9 cellular contexts compared by ENCODE assay signal in genomic region chr13:19601749-19602725, GRCh38. TPM values are rescaled to one million over a fixed set of nuclear protein-coding genes. Genes with fewer than 3 reads are reported as not detected.
DNase-seq lines count a peak whose midpoint lies in the region; ATAC-seq and TF ChIP-seq lines count a peak whose summit lies in the region.
"Had no signal": no experiment of that assay in that cellular context is flagged by ENCODE, and none has a peak within 500 bp of the region (broad histone marks: within the 10 kb centered on the region; RNA-seq: fewer than 3 reads in every experiment).

No MANE protein-coding gene starts in this region.

- H3K27me3 Mint-ChIP-seq in CD4-positive, CD25-positive, alpha-beta regulatory T cell, result peaks cover 70% of the 10 kb centered on the region
- H3K27me3 Mint-ChIP-seq in activated T-helper 2 cell treated with anti-CD3 and anti-CD28 coated beads, Interferon-gamma antibody, Interleukin-2, Interleukin-4, amounts not matched to agents 10 μg/mL and 5 μg/mL and 100 μg/mL, durations not matched to agents 14 hours and 24 hours and 36 hours (ENCODE audit: low read depth), result peaks cover 22% of the 10 kb centered on the region

- peak; percentile 67 to 70 for ATAC-seq in CD4-positive, CD25-positive, alpha-beta regulatory T cell (ENCODE audit: low read depth in 2 of 2)
- peak; percentile 83 for ATAC-seq in GM18861 (IDR thresholded peaks at IDR 0.05; ENCODE audit: unreplicated experiment)
- peak; percentile 84 for ATAC-seq in HG02973 (IDR thresholded peaks at IDR 0.05; ENCODE audit: unreplicated experiment)

- no peaks in the 10 kb centered on the region for H3K36me3 Mint-ChIP-seq in CD4-positive, CD25-positive, alpha-beta regulatory T cell
- H3K36me3 Mint-ChIP-seq in activated T-helper 2 cell treated with anti-CD3 and anti-CD28 coated beads, Interferon-gamma antibody, Interleukin-2, Interleukin-4, amounts not matched to agents 10 μg/mL and 5 μg/mL and 100 μg/mL, durations not matched to agents 14 hours and 24 hours and 36 hours (ENCODE audit: low read depth), result peaks cover 3% of the 10 kb centered on the region

- H3K4me1 ChIP-seq in CD4-positive, CD25-positive, alpha-beta regulatory T cell (ENCODE audit: control insufficient read depth, insufficient read depth, low read length, poor library complexity, severe bottlenecking), result peaks cover 11% of the 10 kb centered on the region
- no peaks in the 10 kb centered on the region for H3K4me1 ChIP-seq in cardiac muscle cell (ENCODE audit: low read depth)
- H3K4me1 ChIP-seq in rectal smooth muscle tissue (ENCODE audit: control insufficient read depth, insufficient read depth, low read length), result no peaks in the 10 kb centered on the region

- H3K27ac ChIP-seq in CD4-positive, CD25-positive, alpha-beta regulatory T cell (ENCODE audit: insufficient read depth, low read length, poor library complexity, severe bottlenecking), result no peak overlapping the region
- H3K27ac ChIP-seq in cardiac muscle cell (no peak overlapping the region), rectal smooth muscle tissue (ENCODE audit: low read depth, low read length) (no peak overlapping the region)

- H3K27me3 ChIP-seq in CD4-positive, CD25-positive, alpha-beta regulatory T cell (ENCODE audit: control insufficient read depth, insufficient read depth, low read length), result peaks cover 14% of the 10 kb centered on the region
- H3K27me3 ChIP-seq in cardiac muscle cell (peaks cover 29% of the 10 kb centered on the region), rectal smooth muscle tissue (ENCODE audit: control insufficient read depth, insufficient read depth, low read length) (no peaks in the 10 kb centered on the region)

- H3K4me3 ChIP-seq in CD4-positive, CD25-positive, alpha-beta regulatory T cell (ENCODE audit: low read depth, low read length), result no peak overlapping the region
- peak overlapping the region; percentile 22 for H3K4me3 ChIP-seq in cardiac muscle cell
- H3K4me3 ChIP-seq in rectal smooth muscle tissue (ENCODE audit: low read length), result peak overlapping the region; percentile 64

- DNase-seq in CD4-positive, CD25-positive, alpha-beta regulatory T cell, result peak; percentile 3 to 61 (median 6)
- DNase-seq in NCI-H526 (lab: John Stamatoyannopoulos, UW) (peak; percentile 49 to 87), cardiac muscle cell (ENCODE audit: low read depth in 1 of 2, low spot score in 1 of 2) (peak; percentile 55 to 65), NCI-H1436 (lab: John Stamatoyannopoulos, UW) (no peak)
- peak; percentile 16 for DNase-seq in activated T-helper 2 cell treated with anti-CD3 and anti-CD28 coated beads, Interferon-gamma antibody, Interleukin-2, Interleukin-4, amounts not matched to agents 10 μg/mL and 5 μg/mL and 100 μg/mL, durations not matched to agents 14 hours and 24 hours and 36 hours (ENCODE audit: low spot score)

- intact Hi-C loops in activated T-helper 2 cell treated with anti-CD3 and anti-CD28 coated beads, Interferon-gamma antibody, Interleukin-2, Interleukin-4, amounts not matched to agents 10 μg/mL and 5 μg/mL and 100 μg/mL, durations not matched to agents 14 hours and 24 hours and 36 hours (cut with micrococcal nuclease), result no loop called here

- no peak overlapping the region for H3K27ac Mint-ChIP-seq in CD4-positive, CD25-positive, alpha-beta regulatory T cell
- no peak overlapping the region for H3K27ac Mint-ChIP-seq in activated T-helper 2 cell treated with anti-CD3 and anti-CD28 coated beads, Interferon-gamma antibody, Interleukin-2, Interleukin-4, amounts not matched to agents 10 μg/mL and 5 μg/mL and 100 μg/mL, durations not matched to agents 14 hours and 24 hours and 36 hours

- peaks cover 0 to 11% (median 2%) of the 10 kb centered on the region in 7 donors for H3K9me3 Mint-ChIP-seq in CD4-positive, CD25-positive, alpha-beta regulatory T cell
- peaks cover 5% of the 10 kb centered on the region for H3K9me3 Mint-ChIP-seq in activated T-helper 2 cell treated with anti-CD3 and anti-CD28 coated beads, Interferon-gamma antibody, Interleukin-2, Interleukin-4, amounts not matched to agents 10 μg/mL and 5 μg/mL and 100 μg/mL, durations not matched to agents 14 hours and 24 hours and 36 hours

- H3K4me1 Mint-ChIP-seq in CD4-positive, CD25-positive, alpha-beta regulatory T cell, result peaks cover 0 to 6% (median 2%) of the 10 kb centered on the region in 4 donors
- peaks cover 6% of the 10 kb centered on the region for H3K4me1 Mint-ChIP-seq in activated T-helper 2 cell treated with anti-CD3 and anti-CD28 coated beads, Interferon-gamma antibody, Interleukin-2, Interleukin-4, amounts not matched to agents 10 μg/mL and 5 μg/mL and 100 μg/mL, durations not matched to agents 14 hours and 24 hours and 36 hours (ENCODE audit: low read depth)

- H3K36me3 ChIP-seq in CD4-positive, CD25-positive, alpha-beta regulatory T cell (ENCODE audit: control insufficient read depth, insufficient read depth, low read length), result no peaks in the 10 kb centered on the region
- H3K36me3 ChIP-seq in cardiac muscle cell (no peaks in the 10 kb centered on the region), rectal smooth muscle tissue (ENCODE audit: control insufficient read depth, insufficient read depth, low read length) (no peaks in the 10 kb centered on the region)

- H3K9me3 ChIP-seq in CD4-positive, CD25-positive, alpha-beta regulatory T cell (ENCODE audit: control insufficient read depth in 2 of 2, low read length in 2 of 2), result peaks cover 9 to 13% of the 10 kb centered on the region in 2 experiments
- no peaks in the 10 kb centered on the region for H3K9me3 ChIP-seq in cardiac muscle cell (ENCODE audit: low read depth)

- no peak overlapping the region for H3K9ac ChIP-seq in rectal smooth muscle tissue (ENCODE audit: low read length)

- TF ChIP-seq CTCF in cardiac muscle cell (IDR thresholded peaks at IDR 0.05; ENCODE audit: low read depth, low read length), result no peak

- H3K4me3 Mint-ChIP-seq in CD4-positive, CD25-positive, alpha-beta regulatory T cell, result peak overlapping the region in 3 of 4 donors; percentile 29 to 75 (median 63)
- H3K4me3 Mint-ChIP-seq in activated T-helper 2 cell treated with anti-CD3 and anti-CD28 coated beads, Interferon-gamma antibody, Interleukin-2, Interleukin-4, amounts not matched to agents 10 μg/mL and 5 μg/mL and 100 μg/mL, durations not matched to agents 14 hours and 24 hours and 36 hours (ENCODE audit: low read depth), result peak overlapping the region; percentile 64

RNA-seq across cellular contexts. Expression of gene MPHOSPH8, which starts 31.4 kb away (rescaled TPM):
- total RNA-seq in CD4-positive, CD25-positive, alpha-beta regulatory T cell, result 74.2 TPM
- polyA plus RNA-seq in CD4-positive, CD25-positive, alpha-beta regulatory T cell, result 10 to 100 TPM in 3 of 4 donors, 1 to 10 TPM in 1; 9.8 to 13.9 (median 12.5) TPM
- total RNA-seq in activated T-helper 2 cell treated with anti-CD3 and anti-CD28 coated beads, Interferon-gamma antibody, Interleukin-2, Interleukin-4, amounts not matched to agents 10 μg/mL and 5 μg/mL and 100 μg/mL, durations not matched to agents 14 hours and 24 hours and 36 hours, result 43.5 and 46.4 TPM in 2 replicates
- total RNA-seq in cardiac muscle cell, result 11.9 and 16.5 TPM in 2 replicates
- 13.7 and 15.1 TPM in 2 replicates for polyA plus RNA-seq in cardiac muscle cell

RNA-seq across cellular contexts. Expression of gene TPTE2, which starts 40.7 kb away (rescaled TPM):
- not detected for total RNA-seq in CD4-positive, CD25-positive, alpha-beta regulatory T cell
- polyA plus RNA-seq in CD4-positive, CD25-positive, alpha-beta regulatory T cell, result not detected
- total RNA-seq in activated T-helper 2 cell treated with anti-CD3 and anti-CD28 coated beads, Interferon-gamma antibody, Interleukin-2, Interleukin-4, amounts not matched to agents 10 μg/mL and 5 μg/mL and 100 μg/mL, durations not matched to agents 14 hours and 24 hours and 36 hours, result not detected in 2 replicates
- 0.24 TPM in 1 of 2 replicates, not detected in the other for total RNA-seq in cardiac muscle cell
- polyA plus RNA-seq in cardiac muscle cell, result 0.17 TPM in 1 of 2 replicates, not detected in the other
- total RNA-seq: activated CD8-positive, alpha-beta memory T cell treated with anti-CD3 and anti-CD28 coated beads for 36 hours had no signal
